ENCODE assay signal across 9 cellular contexts in the genomic region with DNA sequence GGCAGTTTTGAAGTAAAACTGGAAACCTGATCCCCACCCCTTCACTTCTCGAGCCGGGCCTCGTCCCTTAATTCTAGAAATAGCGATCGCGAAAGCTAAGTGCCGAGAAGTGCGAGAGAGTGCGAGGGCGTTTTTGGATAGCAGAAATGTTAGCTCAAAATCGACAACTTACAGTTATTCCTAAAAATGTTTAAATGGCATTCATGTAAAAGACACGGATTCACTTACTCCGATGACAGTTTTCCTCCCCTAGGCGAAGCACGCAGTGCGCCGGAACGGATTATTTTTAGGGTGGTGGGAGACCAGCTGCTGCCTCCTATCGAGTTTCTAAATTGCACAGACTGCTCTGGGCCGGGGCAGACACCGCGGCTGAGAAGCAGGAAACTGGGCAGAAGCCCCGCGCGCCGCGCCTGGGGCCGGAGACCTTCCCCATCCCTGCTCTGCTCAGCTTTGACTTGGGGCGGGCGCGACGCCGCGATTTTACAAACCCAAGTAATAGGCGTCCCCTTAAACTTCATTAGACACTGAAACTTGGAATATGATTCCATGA. TPM values are rescaled to one million over a fixed set of nuclear protein-coding genes. Genes with fewer than 3 reads are reported as not detected.
DNase-seq lines count a peak whose midpoint lies in the region; ATAC-seq and TF ChIP-seq lines count a peak whose summit lies in the region.
"Had no signal": no experiment of that assay in that cellular context is flagged by ENCODE, and none has a peak within 500 bp of the region (broad histone marks: within the 10 kb centered on the region; RNA-seq: fewer than 3 reads in every experiment).

A gene (minus strand): TSS at position 455 of the 550 bp plus-strand sequence. CDS start 4,752 bp downstream, outside the sequence.

- H3K4me1 ChIP-seq in GM23338 (ENCODE audit: insufficient read depth) (peaks cover 4% of the 10 kb centered on the region; the same call in 1 of the 2 replicates), neuronal stem cell (ENCODE audit: control insufficient read depth in 2 of 2, insufficient read depth in 1 of 2, low read depth in 1 of 2, low read length in 2 of 2) (no peaks in the 10 kb centered on the region)

- no peaks in the 10 kb centered on the region for H3K36me3 ChIP-seq in GM23338 (ENCODE audit: insufficient read depth)
- no peaks in the 10 kb centered on the region for H3K36me3 ChIP-seq in neuronal stem cell (replicated peaks in 1 of 2; ENCODE audit: control insufficient read depth in 2 of 2, insufficient read depth in 2 of 2, low read length in 2 of 2)

- no peak within 1 kb of the TSS for H3K14ac ChIP-seq in neuronal stem cell (ENCODE audit: low read length)

- peak within 1 kb of the TSS; percentile 80 for H3K18ac ChIP-seq in neuronal stem cell (ENCODE audit: low read length)

- ATAC-seq in GM23338 (peak; percentile 87), GM21423 (IDR thresholded peaks at IDR 0.05; ENCODE audit: unreplicated experiment) (no peak)
- ATAC-seq: Panc1 had no signal

- no peak within 1 kb of the TSS for H2AK5ac ChIP-seq in neuronal stem cell (ENCODE audit: low read depth, low read length)

- H3F3A ChIP-seq in GM23338 (replicated peaks; ENCODE audit: low read depth): no peaks in the 10 kb centered on the region

- H3K4me3 Mint-ChIP-seq in GM23338: peak within 1 kb of the TSS; percentile 80
- H3K4me3 Mint-ChIP-seq in activated CD4-positive, alpha-beta memory T cell treated with anti-CD3 and anti-CD28 coated beads for 36 hours: peak within 1 kb of the TSS; percentile 22

- H3K4ac ChIP-seq in neuronal stem cell (ENCODE audit: low read length): no peak within 1 kb of the TSS

- CTCF ChIA-PET in activated CD4-positive, alpha-beta memory T cell treated with anti-CD3 and anti-CD28 coated beads for 36 hours (lab: Charles Lee): no interaction called here

- H3K36me3 Mint-ChIP-seq in GM23338 (ENCODE audit: low read depth): no peaks in the 10 kb centered on the region
- H3K36me3 Mint-ChIP-seq in activated CD4-positive, alpha-beta memory T cell treated with anti-CD3 and anti-CD28 coated beads for 36 hours: no peaks in the 10 kb centered on the region

- no peaks in the 10 kb centered on the region for H3K79me1 ChIP-seq in neuronal stem cell (ENCODE audit: low read depth, low read length)

- peak within 1 kb of the TSS; percentile 99 for H2AFZ ChIP-seq in GM23338
- H2AFZ ChIP-seq in neuronal stem cell (ENCODE audit: low read length): peak within 1 kb of the TSS; percentile 28

- H2BK12ac ChIP-seq in neuronal stem cell (ENCODE audit: low read length): no peak within 1 kb of the TSS

- H3K4me1 Mint-ChIP-seq in GM23338: peaks cover 10% of the 10 kb centered on the region
- peaks cover 16% of the 10 kb centered on the region for H3K4me1 Mint-ChIP-seq in activated CD4-positive, alpha-beta memory T cell treated with anti-CD3 and anti-CD28 coated beads for 36 hours (ENCODE audit: low read depth)

- intact Hi-C loops in activated CD4-positive, alpha-beta memory T cell treated with anti-CD3 and anti-CD28 coated beads for 36 hours (cut with micrococcal nuclease): no loop called here

- H4K91ac ChIP-seq in neuronal stem cell (ENCODE audit: low read depth, low read length, poor library complexity): no peak within 1 kb of the TSS

- peaks cover 30% of the 10 kb centered on the region for H3K27me3 Mint-ChIP-seq in GM23338 (ENCODE audit: insufficient read depth, low read depth, poor library complexity)
- H3K27me3 Mint-ChIP-seq in activated CD4-positive, alpha-beta memory T cell treated with anti-CD3 and anti-CD28 coated beads for 36 hours: peaks cover 54% of the 10 kb centered on the region

- H3K9me2 ChIP-seq in GM23338 (ENCODE audit: insufficient read depth): no peaks in the 10 kb centered on the region

- no peak within 1 kb of the TSS for H3K23ac ChIP-seq in neuronal stem cell (ENCODE audit: low read depth, low read length, poor library complexity)

- POLR2A ChIA-PET in activated CD4-positive, alpha-beta memory T cell treated with anti-CD3 and anti-CD28 coated beads for 36 hours (lab: Charles Lee): no interaction called here

- H2BK15ac ChIP-seq in neuronal stem cell (ENCODE audit: low read length): no peak within 1 kb of the TSS

- no peak within 1 kb of the TSS for H3K9ac ChIP-seq in neuronal stem cell (ENCODE audit: low read depth, low read length, poor library complexity)

- H2BK120ac ChIP-seq in neuronal stem cell (ENCODE audit: low read depth, low read length): no peak within 1 kb of the TSS

- no peak within 1 kb of the TSS for H2BK5ac ChIP-seq in neuronal stem cell (ENCODE audit: low read length)

- H3K27ac ChIP-seq in GM23338 (ENCODE audit: low read depth): no peak within 1 kb of the TSS
- no peak within 1 kb of the TSS for H3K27ac ChIP-seq in neuronal stem cell (replicated peaks; ENCODE audit: low read length)

- no peaks in the 10 kb centered on the region; the same call in 1 of the 3 replicates for H3K9me3 Mint-ChIP-seq in GM23338
- H3K9me3 Mint-ChIP-seq in activated CD4-positive, alpha-beta memory T cell treated with anti-CD3 and anti-CD28 coated beads for 36 hours: peaks cover 8% of the 10 kb centered on the region

- no peaks in the 10 kb centered on the region for H3K79me2 ChIP-seq in GM23338 (replicated peaks; ENCODE audit: insufficient read depth)

- peak within 1 kb of the TSS; percentile 70 for H3K4me3 ChIP-seq in GM23338
- peak within 1 kb of the TSS in 1 of 2 donors; percentile 77 for H3K4me3 ChIP-seq in neuronal stem cell (ENCODE audit: low read length in 2 of 2)

- peaks cover 48% of the 10 kb centered on the region for H3K27me3 ChIP-seq in GM23338 (ENCODE audit: insufficient read depth)
- peaks cover 0 to 23% (median 0%) of the 10 kb centered on the region in 3 experiments for H3K27me3 ChIP-seq in neuronal stem cell (ENCODE audit: control insufficient read depth in 3 of 3, insufficient read depth in 3 of 3, low read depth in 1 of 3, low read length in 3 of 3)

- no peaks in the 10 kb centered on the region for H4K20me1 ChIP-seq in GM23338 (replicated peaks; ENCODE audit: insufficient read depth)

- 0 out of 4 replicates have a peak, but pooled peaks of 1 of the 2 experiments have one; percentile 4 for TF ChIP-seq CTCF in GM23338 (conservative IDR thresholded peaks at IDR 0.05; ENCODE audit: low read depth in 2 of 2)

- no CpG with 5 or more reads among the region's 35 CpGs for WGBS in neuronal stem cell (ENCODE audit: extremely low coverage in 2 of 2, insufficient read length in 2 of 2, insufficient replicate concordance in 1 of 2), 2 donors

- no peak within 1 kb of the TSS for H3K27ac Mint-ChIP-seq in GM23338
- H3K27ac Mint-ChIP-seq in activated CD4-positive, alpha-beta memory T cell treated with anti-CD3 and anti-CD28 coated beads for 36 hours: no peak within 1 kb of the TSS

- DNase-seq in GM23338 (ENCODE audit: low spot score): peak; percentile 63
- DNase-seq in activated CD4-positive, alpha-beta memory T cell treated with anti-CD3 and anti-CD28 coated beads for 36 hours: peak; percentile 33
- peak; percentile 41 for DNase-seq in glomerular visceral epithelial cell (ENCODE audit: extremely low spot score)
- peak; percentile 46 for DNase-seq in neuronal stem cell (ENCODE audit: low spot score)
- no peak for DNase-seq in NCI-H146 (lab: John Stamatoyannopoulos, UW)
- DNase-seq in SHP77 treated with DMSO at 0.1 percent for 48 hours (lab: John Stamatoyannopoulos, UW): no peak
- no peak for DNase-seq in amniotic stem cell (lab: John Stamatoyannopoulos, UW)

- no peak within 1 kb of the TSS for H4K8ac ChIP-seq in neuronal stem cell (ENCODE audit: low read depth, low read length)

- peaks cover 2 to 22% of the 10 kb centered on the region in 2 donors for H3K9me3 ChIP-seq in neuronal stem cell (replicated peaks in 1 of 2; ENCODE audit: control insufficient read depth in 2 of 2, insufficient read depth in 1 of 2, low read depth in 1 of 2, low read length in 2 of 2)

- peak within 1 kb of the TSS; percentile 88 for H3K4me2 ChIP-seq in GM23338
- peak within 1 kb of the TSS; percentile 93 for H3K4me2 ChIP-seq in neuronal stem cell (ENCODE audit: insufficient read depth, low read length, poor library complexity, severe bottlenecking)

TF ChIP-seq in GM23338, 12 proteins besides CTCF, POLR2A, EP300 and RAD21:
- TF ChIP-seq, protein P1, sequence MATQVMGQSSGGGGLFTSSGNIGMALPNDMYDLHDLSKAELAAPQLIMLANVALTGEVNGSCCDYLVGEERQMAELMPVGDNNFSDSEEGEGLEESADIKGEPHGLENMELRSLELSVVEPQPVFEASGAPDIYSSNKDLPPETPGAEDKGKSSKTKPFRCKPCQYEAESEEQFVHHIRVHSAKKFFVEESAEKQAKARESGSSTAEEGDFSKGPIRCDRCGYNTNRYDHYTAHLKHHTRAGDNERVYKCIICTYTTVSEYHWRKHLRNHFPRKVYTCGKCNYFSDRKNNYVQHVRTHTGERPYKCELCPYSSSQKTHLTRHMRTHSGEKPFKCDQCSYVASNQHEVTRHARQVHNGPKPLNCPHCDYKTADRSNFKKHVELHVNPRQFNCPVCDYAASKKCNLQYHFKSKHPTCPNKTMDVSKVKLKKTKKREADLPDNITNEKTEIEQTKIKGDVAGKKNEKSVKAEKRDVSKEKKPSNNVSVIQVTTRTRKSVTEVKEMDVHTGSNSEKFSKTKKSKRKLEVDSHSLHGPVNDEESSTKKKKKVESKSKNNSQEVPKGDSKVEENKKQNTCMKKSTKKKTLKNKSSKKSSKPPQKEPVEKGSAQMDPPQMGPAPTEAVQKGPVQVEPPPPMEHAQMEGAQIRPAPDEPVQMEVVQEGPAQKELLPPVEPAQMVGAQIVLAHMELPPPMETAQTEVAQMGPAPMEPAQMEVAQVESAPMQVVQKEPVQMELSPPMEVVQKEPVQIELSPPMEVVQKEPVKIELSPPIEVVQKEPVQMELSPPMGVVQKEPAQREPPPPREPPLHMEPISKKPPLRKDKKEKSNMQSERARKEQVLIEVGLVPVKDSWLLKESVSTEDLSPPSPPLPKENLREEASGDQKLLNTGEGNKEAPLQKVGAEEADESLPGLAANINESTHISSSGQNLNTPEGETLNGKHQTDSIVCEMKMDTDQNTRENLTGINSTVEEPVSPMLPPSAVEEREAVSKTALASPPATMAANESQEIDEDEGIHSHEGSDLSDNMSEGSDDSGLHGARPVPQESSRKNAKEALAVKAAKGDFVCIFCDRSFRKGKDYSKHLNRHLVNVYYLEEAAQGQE (IDR thresholded peaks at IDR 0.05; ENCODE audit: unreplicated experiment): no peak
- TF ChIP-seq EZH2 (IDR thresholded peaks at IDR 0.05; ENCODE audit: low read depth, unreplicated experiment): peak; percentile 29
- no peak for TF ChIP-seq JUNB (IDR thresholded peaks at IDR 0.05; ENCODE audit: unreplicated experiment)

RNA-seq across cellular contexts. Expression of the gene that starts here (rescaled TPM):
- 0.04 TPM in 1 of 2 replicates, not detected in the other for total RNA-seq in GM23338 (2014; rRNA removed; shearing (Covaris generic))
- 0.02 TPM in 1 of 2 replicates, not detected in the other for polyA plus RNA-seq in GM23338 (2016; fragmentation: Nextera tagmentation; extraction: Ambion mirVana)
- not detected for total RNA-seq in activated CD4-positive, alpha-beta memory T cell treated with anti-CD3 and anti-CD28 coated beads for 36 hours
- polyA plus RNA-seq in neuronal stem cell (2013, experiment 1 of 2): 0.04 TPM
- 0.04 TPM for polyA plus RNA-seq in neuronal stem cell (2013, experiment 2 of 2)

Comparison
In these comparisons a context has a peak if more than half of its experiments do, and no peak if none do; other contexts are left out.
1. Peak in DNase-seq, ATAC-seq, H3K4me3 ChIP-seq and H3K4me2 ChIP-seq in GM23338; RNA of the gene not detected or under 1 TPM.
2. Peak in DNase-seq in activated CD4-positive, alpha-beta memory T cell treated with anti-CD3 and anti-CD28 coated beads for 36 hours; RNA of the gene not detected or under 1 TPM.
3. DNase-seq: peak in glomerular visceral epithelial cell (single experiment) and neuronal stem cell (single experiment); none in NCI-H146 (single experiment), SHP77 treated with DMSO at 0.1 percent for 48 hours (single experiment) and amniotic stem cell (single experiment).